ENCODE assay signal across 29 cellular contexts in the genomic region with DNA sequence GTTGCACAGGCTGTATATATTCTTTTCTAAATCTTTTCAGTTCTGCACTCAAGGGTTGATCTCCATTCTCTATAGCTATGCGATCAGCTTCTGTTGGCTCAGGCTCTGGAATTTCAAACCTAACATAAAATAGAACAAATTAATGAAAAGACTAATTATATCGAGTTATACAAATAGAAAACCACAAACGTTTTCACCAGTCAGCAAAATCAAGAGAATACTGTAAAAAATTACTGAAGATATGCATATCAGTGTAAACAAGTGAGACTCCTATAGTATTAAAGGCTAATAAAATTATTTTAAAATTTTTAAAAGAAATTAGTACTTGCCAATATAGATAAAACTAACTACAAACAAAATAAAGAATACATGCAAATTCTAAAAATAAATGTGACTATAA.
"Had no signal": no experiment of that assay in that cellular context is flagged by ENCODE, and none has a peak within 500 bp of the region (broad histone marks: within the 10 kb centered on the region; RNA-seq: fewer than 3 reads in every experiment).

No MANE protein-coding gene starts in this region.

- H3K4me3 ChIP-seq: psoas muscle, skin epidermis, smooth muscle cell, spleen, suprapubic skin, testis, tibial artery, transverse colon, upper lobe of right lung, uterus had no signal

- ATAC-seq: naive thymus-derived CD8-positive, alpha-beta T cell; natural killer cell treated with Interleukin-12 subunit alpha and Interleukin-12 subunit beta and Interleukin-15 and Interleukin-18, amount 100 ng/mL, for 72 hours; psoas muscle; right cardiac atrium; sciatic nerve; stimulated activated memory B cell treated with anti-CD40 and anti-IgM and Interleukin-4, amounts not matched to agents 10 μg/mL and 1 μg/mL and 100 μg/mL, for 72 hours; stimulated activated naive CD8-positive, alpha-beta T cell treated with anti-CD3 and anti-CD28 coated beads, Interleukin-15, amount 100 ng/mL, for 72 hours; stimulated activated naive CD8-positive, alpha-beta T cell treated with anti-CD3 and anti-CD28 coated beads, Interleukin-15, Interleukin-2, amounts not matched to agents 100 U/mL and 50 U/mL, for 24 hours; upper lobe of right lung had no signal

- H3K4me2 ChIP-seq: smooth muscle cell had no signal

- H3K4me1 ChIP-seq: parathyroid adenoma, spleen, suprapubic skin had no signal

- H3K9me3 ChIP-seq: neutrophil, psoas muscle, spleen, suprapubic skin, testis, tibial artery, transverse colon, upper lobe of right lung, uterus had no signal

- H3K27me3 ChIP-seq: neutrophil, spleen, suprapubic skin, testis, tibial artery, transverse colon, upper lobe of right lung, uterus had no signal

- DNase-seq: naive thymus-derived CD8-positive, alpha-beta T cell; nephron progenitor cell; nucleus accumbens; posterior cingulate gyrus; psoas muscle; right cardiac atrium; spleen; stimulated activated CD4-positive, alpha-beta T cell treated with anti-CD3 and anti-CD28 coated beads, Interleukin-12 subunit alpha, Interleukin-12 subunit beta, amount 100 ng/mL, for 4 hours; stimulated activated CD4-positive, alpha-beta T cell treated with anti-CD3 and anti-CD28 coated beads, Interleukin-1b, Interleukin-23, amount 100 ng/mL, for 48 hours; stimulated activated CD4-positive, alpha-beta T cell treated with anti-CD3 and anti-CD28 coated beads, Interleukin-4, amount 100 ng/mL, for 1 hour; stimulated activated CD4-positive, alpha-beta T cell treated with anti-CD3 and anti-CD28 coated beads, Interleukin-4, amount 100 ng/mL, for 4 hours; stimulated activated CD8-positive, alpha-beta memory T cell treated with anti-CD3 and anti-CD28 coated beads, Interleukin-4, amount 100 ng/mL, for 48 hours; stimulated activated naive CD4-positive, alpha-beta T cell; stimulated activated naive CD8-positive, alpha-beta T cell treated with anti-CD3 and anti-CD28 coated beads, Interleukin-15, amount 100 ng/mL, for 72 hours; stimulated activated naive CD8-positive, alpha-beta T cell treated with anti-CD3 and anti-CD28 coated beads, Interleukin-15, Interleukin-2, amounts not matched to agents 100 U/mL and 50 U/mL, for 24 hours; substantia nigra; testis; tibial artery; transverse colon; upper lobe of right lung; uterus had no signal

- H3K36me3 ChIP-seq: uterus had no signal

- H3K27ac ChIP-seq: neutrophil, parathyroid adenoma, psoas muscle, skin epidermis, spleen, suprapubic skin, testis, tibial artery, transverse colon, upper lobe of right lung, uterus had no signal
